Comparison of ENCODE assay signal across 18 cellular contexts in the genomic region with DNA sequence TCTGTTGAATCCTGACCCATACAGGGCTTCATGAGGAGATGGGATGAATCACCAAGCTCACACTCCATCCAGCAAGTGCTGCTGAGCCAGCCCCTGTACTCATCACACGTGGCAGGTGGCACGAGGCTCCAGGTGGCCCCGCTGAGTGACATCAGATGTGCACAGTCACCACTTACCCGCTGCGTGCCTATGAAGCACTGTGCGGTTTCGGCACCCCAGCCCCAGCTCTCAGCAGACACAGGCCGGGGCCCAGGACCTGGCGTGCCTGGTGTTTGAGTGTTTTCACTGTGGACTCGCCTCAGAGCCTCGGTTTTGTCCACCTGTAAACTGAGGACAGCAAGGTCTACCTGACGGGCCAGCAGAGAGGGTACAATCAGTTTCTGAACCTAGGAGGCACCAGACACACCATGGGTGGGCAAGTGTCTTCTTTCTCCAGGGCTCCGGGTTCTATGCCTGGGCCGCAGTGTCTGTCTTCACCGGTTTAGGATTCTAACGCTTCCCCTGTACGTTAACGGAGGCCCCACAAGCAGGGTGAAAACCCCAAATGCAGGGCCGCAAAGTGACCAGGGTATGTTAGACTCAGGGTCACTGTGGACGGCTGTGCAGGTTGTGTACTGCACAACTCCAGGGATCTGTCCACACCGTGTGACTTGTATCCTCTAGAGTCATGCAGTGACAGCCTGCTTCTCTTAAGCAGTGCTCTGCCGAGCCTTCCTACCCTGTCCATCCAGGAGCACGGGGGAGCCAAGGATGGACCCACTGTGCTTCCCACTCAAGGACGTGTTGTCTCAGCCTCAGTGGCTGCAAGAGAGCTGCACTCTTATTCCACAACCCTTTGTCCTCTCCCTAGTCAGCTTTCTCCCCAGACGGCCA. TPM values are rescaled to one million over a fixed set of nuclear protein-coding genes. Genes with fewer than 3 reads are reported as not detected.
DNase-seq lines count a peak whose midpoint lies in the region; TF ChIP-seq lines count a peak whose summit lies in the region.
"Had no signal": no experiment of that assay in that cellular context is flagged by ENCODE, and none has a peak within 500 bp of the region (broad histone marks: within the 10 kb centered on the region; RNA-seq: fewer than 3 reads in every experiment).

No MANE protein-coding gene starts in this region.

- no TSS peak for BruUV-seq in Calu3 (replicated peaks; lab: Mats Ljungman, UMichigan)

- H3K79me2 ChIP-seq in osteoblast (ENCODE audit: insufficient read depth, low read length) = no peaks in the 10 kb centered on the region

- no peaks in the 10 kb centered on the region; the same call in 1 of the 2 replicates for H3K27me3 Mint-ChIP-seq in HFFc6 (ENCODE audit: insufficient read depth)
- H3K27me3 Mint-ChIP-seq in Calu3 (ENCODE audit: unreplicated experiment) = peaks cover 14% of the 10 kb centered on the region
- H3K27me3 Mint-ChIP-seq: activated B cell treated with CpG ODN at 0.5 μM for 24 hours had no signal

- no peak overlapping the region for H3K4me2 ChIP-seq in osteoblast (ENCODE audit: insufficient read depth, low read length)
- H3K4me2 ChIP-seq: PC-9 had no signal

- no peaks in the 10 kb centered on the region for H3K36me3 ChIP-seq in osteoblast (ENCODE audit: insufficient read depth, low read length)
- H3K36me3 ChIP-seq in BE2C = no peaks in the 10 kb centered on the region
- H3K36me3 ChIP-seq: esophagus squamous epithelium had no signal

- no peak overlapping the region for H2AFZ ChIP-seq in osteoblast (ENCODE audit: low read length)
- H2AFZ ChIP-seq: PC-9 had no signal

- peaks cover 22% of the 10 kb centered on the region for H3K4me1 ChIP-seq in osteoblast (ENCODE audit: insufficient read depth, low read length)
- H3K4me1 ChIP-seq in BE2C = no peaks in the 10 kb centered on the region
- H3K4me1 ChIP-seq: body of pancreas had no signal

- CTCF ChIA-PET in Calu3 (lab: Charles Lee) = no interaction called here

- DNase-seq in EH (ENCODE audit: low read depth) (peak; percentile 21), HFFc6 (peak; percentile 45), astrocyte of the hippocampus (ENCODE audit: low read depth, low spot score) (peak; percentile 55), osteoblast (ENCODE audit: insufficient read length, low spot score, missing footprints) (peak; percentile 51), GDM1 (lab: John Stamatoyannopoulos, UW) (no peak), Calu3 (no peak), BE2C (no peak), LoVo (ENCODE audit: low spot score) (no peak)
- DNase-seq: activated B cell treated with CpG ODN at 0.5 μM for 24 hours; activated naive CD4-positive, alpha-beta T cell treated with Interleukin-2 at 50 U/mL for 16 hours; body of pancreas; dermis blood vessel endothelial cell; esophagus squamous epithelium; NCI-H187 treated with DMSO at 0.1 percent for 48 hours; NCI-H526 treated with DMSO at 0.1 percent for 48 hours; PC-9; stimulated activated CD4-positive, alpha-beta T cell treated with anti-CD3 and anti-CD28 coated beads, Interleukin-4, amount 100 ng/mL, for 24 hours; SW 1271 had no signal

- H3K4me1 Mint-ChIP-seq in HFFc6 (ENCODE audit: low read depth) (peaks cover 27% of the 10 kb centered on the region), Calu3 (ENCODE audit: low read depth, unreplicated experiment) (no peaks in the 10 kb centered on the region)
- H3K4me1 Mint-ChIP-seq: activated B cell treated with CpG ODN at 0.5 μM for 24 hours had no signal

- intact Hi-C loops in Calu3 (cut with micrococcal nuclease; ENCODE audit: unreplicated experiment) = no loop called here

- H3K9me3 Mint-ChIP-seq in HFFc6 = no peaks in the 10 kb centered on the region
- H3K9me3 Mint-ChIP-seq in Calu3 (ENCODE audit: low read depth, unreplicated experiment) = no peaks in the 10 kb centered on the region
- H3K9me3 Mint-ChIP-seq: activated B cell treated with CpG ODN at 0.5 μM for 24 hours had no signal

- H3K9me3 ChIP-seq in osteoblast (ENCODE audit: low read depth, low read length) (peaks cover 3% of the 10 kb centered on the region), BE2C (no peaks in the 10 kb centered on the region; the same call in 1 of the 2 replicates)

- H3K4me3 ChIP-seq in osteoblast (ENCODE audit: insufficient read depth, low read length) = no peak overlapping the region
- no peak overlapping the region for H3K4me3 ChIP-seq in BE2C (ENCODE audit: low read depth, low read length)
- H3K4me3 ChIP-seq: body of pancreas, esophagus squamous epithelium, PC-9 had no signal

- no peak overlapping the region for H3K27ac ChIP-seq in osteoblast (ENCODE audit: low read depth, low read length)
- H3K27ac ChIP-seq: body of pancreas, esophagus squamous epithelium, PC-9 had no signal

- H3K4me3 Mint-ChIP-seq in HFFc6 (no peak overlapping the region), Calu3 (ENCODE audit: low read depth, unreplicated experiment) (no peak overlapping the region)
- H3K4me3 Mint-ChIP-seq: activated B cell treated with CpG ODN at 0.5 μM for 24 hours had no signal

- no peak for TF ChIP-seq CTCF in HFFc6 (IDR thresholded peaks at IDR 0.05)
- TF ChIP-seq CTCF in osteoblast (IDR thresholded peaks at IDR 0.05; ENCODE audit: extremely low read depth, low read depth, low read length) = no peak
- no peak for TF ChIP-seq CTCF in Calu3 (IDR thresholded peaks at IDR 0.05; ENCODE audit: unreplicated experiment)
- TF ChIP-seq CTCF in BE2C (IDR thresholded peaks at IDR 0.05; ENCODE audit: low read depth, low read length) = no peak

- H4K20me1 ChIP-seq in osteoblast (ENCODE audit: insufficient read depth, low read length) = no peaks in the 10 kb centered on the region

- H3K27me3 ChIP-seq in osteoblast (ENCODE audit: insufficient read depth, low read length) = no peaks in the 10 kb centered on the region
- no peaks in the 10 kb centered on the region for H3K27me3 ChIP-seq in BE2C
- H3K27me3 ChIP-seq: body of pancreas had no signal

- H3K27ac Mint-ChIP-seq in HFFc6 (no peak overlapping the region), Calu3 (ENCODE audit: unreplicated experiment) (no peak overlapping the region)
- H3K27ac Mint-ChIP-seq: activated B cell treated with CpG ODN at 0.5 μM for 24 hours had no signal

- no peaks in the 10 kb centered on the region for H3K36me3 Mint-ChIP-seq in HFFc6 (ENCODE audit: low read depth)
- no peaks in the 10 kb centered on the region for H3K36me3 Mint-ChIP-seq in Calu3 (ENCODE audit: insufficient read depth, unreplicated experiment)

RNA-seq across cellular contexts. Expression of a gene that starts 44.3 kb away (rescaled TPM):
- total RNA-seq in HFFc6 (2021; fragmentation: NEBNext Ultra II Directional; extraction: Animal tissue kit (Norgen Biotek cat#: 25700)) = 100 to 1,000 TPM; 196 to 308 (median 225) TPM
- total RNA-seq in osteoblast = 571 and 801 TPM in 2 replicates
- total RNA-seq in Calu3 (2022) = not detected in 2 replicates
- polyA plus RNA-seq in BE2C (2012; ENCODE audit: insufficient read depth, insufficient read length, low read depth) = 2.0 TPM

Comparison
In these comparisons a context has a peak if more than half of its experiments do, and no peak if none do; other contexts are left out.
1. DNase-seq: peak in EH (single experiment), HFFc6 (single experiment), astrocyte of the hippocampus (single experiment) and osteoblast (single experiment); none in GDM1 (single experiment), Calu3 (single experiment), BE2C (single experiment) and LoVo (single experiment).
2. RNA of a gene that starts 44.3 kb away (total RNA-seq): 571 to 801 TPM in osteoblast and 196 to 308 TPM in HFFc6; not detected in Calu3; every median in the first group is over 100 times any median in the second.